In the genomic region with DNA sequence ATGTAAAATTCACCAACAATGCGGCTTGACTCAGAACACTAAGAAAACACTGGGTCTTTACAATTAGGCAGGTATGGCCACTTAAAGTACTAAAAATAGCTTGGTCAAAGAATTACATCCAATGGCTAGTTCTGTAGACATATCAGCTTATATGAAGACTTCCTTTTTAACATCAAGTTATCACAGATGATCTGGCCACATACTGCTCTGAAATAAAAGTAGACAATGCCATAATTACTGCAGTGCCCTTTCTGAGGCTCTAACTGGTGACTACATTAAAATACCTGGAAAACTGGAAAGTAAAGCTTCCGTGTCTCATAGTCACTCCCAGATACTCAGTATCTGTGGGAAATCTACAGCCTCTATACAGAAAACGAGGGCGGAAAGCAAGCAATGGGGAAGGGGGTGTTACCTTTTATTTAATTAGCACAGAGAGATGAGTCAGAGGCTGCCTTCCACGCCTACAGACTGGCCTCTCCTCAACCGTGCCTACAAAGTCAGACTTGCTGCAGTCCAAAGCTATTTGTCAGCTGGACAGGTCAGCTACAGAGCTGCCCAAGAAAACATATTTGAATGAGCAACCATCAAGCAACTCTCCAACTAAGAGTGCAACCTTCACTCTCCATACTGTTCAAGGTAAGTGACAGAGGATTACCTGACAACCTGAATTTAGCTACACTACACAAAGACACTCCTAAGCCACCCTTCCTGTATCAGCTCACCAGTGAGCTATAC, we compare ENCODE assay signal across 1 cellular context.
TF ChIP-seq lines count a peak whose summit lies in the region.

No MANE protein-coding gene starts in this region.

TF ChIP-seq in H1, 55 proteins besides CTCF, POLR2A, EP300 and RAD21 (continued from another document):
- TF ChIP-seq GTF2F1 (IDR thresholded peaks at IDR 0.05; ENCODE audit: borderline replicate concordance, low read depth, low read length) = no peak
TF ChIP-seq in H1: peak in this region for 5.
